Comparison of ENCODE assay signal across 28 cellular contexts in genomic region chr10:131400518-131400917, GRCh38.
"Had no signal": no experiment of that assay in that cellular context is flagged by ENCODE, and none has a peak within 500 bp of the region (broad histone marks: within the 10 kb centered on the region; RNA-seq: fewer than 3 reads in every experiment).

No MANE protein-coding gene starts in this region.

- H3K4me3 ChIP-seq: heart right ventricle, hepatocyte, lower lobe of right lung, ovary, prostate gland, skin epidermis, tibial nerve, uterus had no signal

- H3K4me1 ChIP-seq: heart right ventricle, prostate gland, uterus had no signal

- ATAC-seq: heart right ventricle; left cardiac atrium; left lobe of liver; lower lobe of right lung; naive thymus-derived CD8-positive, alpha-beta T cell; right cardiac atrium; sciatic nerve; stimulated activated memory B cell treated with anti-CD40 and anti-IgM and Interleukin-4, amounts not matched to agents 10 μg/mL and 1 μg/mL and 100 μg/mL, for 72 hours; stimulated activated naive CD8-positive, alpha-beta T cell treated with anti-CD3 and anti-CD28 coated beads, Interleukin-15, amount 100 ng/mL, for 72 hours had no signal

- H3K9me3 Mint-ChIP-seq: nephron; neural crest cell; stimulated activated memory B cell treated with anti-CD40 and anti-IgM and Interleukin-4, amounts not matched to agents 10 μg/mL and 1 μg/mL and 100 μg/mL, for 72 hours; stimulated activated naive CD8-positive, alpha-beta T cell treated with anti-CD3 and anti-CD28 coated beads, Interleukin-15, amount 100 ng/mL, for 72 hours; type B pancreatic cell had no signal

- H3K4me3 Mint-ChIP-seq: naive thymus-derived CD8-positive, alpha-beta T cell; nephron; neural crest cell; stimulated activated memory B cell treated with anti-CD40 and anti-IgM and Interleukin-4, amounts not matched to agents 10 μg/mL and 1 μg/mL and 100 μg/mL, for 72 hours; stimulated activated naive CD8-positive, alpha-beta T cell treated with anti-CD3 and anti-CD28 coated beads, Interleukin-15, amount 100 ng/mL, for 72 hours; type B pancreatic cell had no signal

- H3K27ac Mint-ChIP-seq: naive thymus-derived CD8-positive, alpha-beta T cell; nephron; stimulated activated memory B cell treated with anti-CD40 and anti-IgM and Interleukin-4, amounts not matched to agents 10 μg/mL and 1 μg/mL and 100 μg/mL, for 72 hours; type B pancreatic cell had no signal

- H3K27me3 ChIP-seq: hepatocyte, neutrophil, ovary, tibial nerve, uterus had no signal

- H3K36me3 ChIP-seq: heart right ventricle, lower lobe of right lung, neutrophil, ovary, prostate gland, tibial nerve, uterus had no signal

- H3K36me3 Mint-ChIP-seq: naive thymus-derived CD8-positive, alpha-beta T cell; stimulated activated memory B cell treated with anti-CD40 and anti-IgM and Interleukin-4, amounts not matched to agents 10 μg/mL and 1 μg/mL and 100 μg/mL, for 72 hours; type B pancreatic cell had no signal

- H3K27me3 Mint-ChIP-seq: stimulated activated memory B cell treated with anti-CD40 and anti-IgM and Interleukin-4, amounts not matched to agents 10 μg/mL and 1 μg/mL and 100 μg/mL, for 72 hours; stimulated activated naive CD8-positive, alpha-beta T cell treated with anti-CD3 and anti-CD28 coated beads, Interleukin-15, amount 100 ng/mL, for 72 hours had no signal

- H3K27ac ChIP-seq: heart right ventricle, hepatocyte, lower lobe of right lung, neutrophil, ovary, prostate gland, skin epidermis, tibial nerve, uterus had no signal

- H3K9me3 ChIP-seq: heart right ventricle, lower lobe of right lung, neutrophil, ovary, prostate gland, uterus had no signal

- DNase-seq: heart right ventricle; islet precursor cell; kidney glomerular epithelial cell; left cardiac atrium; lower lobe of right lung; mammary epithelial cell; mesenchymal stem cell; naive thymus-derived CD8-positive, alpha-beta T cell; occipital lobe; ovary; retina; right cardiac atrium; stimulated activated CD4-positive, alpha-beta T cell treated with anti-CD3 and anti-CD28 coated beads, Interleukin-4, amount 100 ng/mL, for 24 hours; stimulated activated naive CD4-positive, alpha-beta T cell treated with Interleukin-2 at 50 U/mL for 16 hours; stimulated activated naive CD8-positive, alpha-beta T cell treated with anti-CD3 and anti-CD28 coated beads, Interleukin-15, amount 100 ng/mL, for 72 hours; substantia nigra; uterus had no signal

- H3K4me1 Mint-ChIP-seq: naive thymus-derived CD8-positive, alpha-beta T cell; stimulated activated memory B cell treated with anti-CD40 and anti-IgM and Interleukin-4, amounts not matched to agents 10 μg/mL and 1 μg/mL and 100 μg/mL, for 72 hours; stimulated activated naive CD8-positive, alpha-beta T cell treated with anti-CD3 and anti-CD28 coated beads, Interleukin-15, amount 100 ng/mL, for 72 hours had no signal
